17 cellular contexts compared by ENCODE assay signal in the genomic region with DNA sequence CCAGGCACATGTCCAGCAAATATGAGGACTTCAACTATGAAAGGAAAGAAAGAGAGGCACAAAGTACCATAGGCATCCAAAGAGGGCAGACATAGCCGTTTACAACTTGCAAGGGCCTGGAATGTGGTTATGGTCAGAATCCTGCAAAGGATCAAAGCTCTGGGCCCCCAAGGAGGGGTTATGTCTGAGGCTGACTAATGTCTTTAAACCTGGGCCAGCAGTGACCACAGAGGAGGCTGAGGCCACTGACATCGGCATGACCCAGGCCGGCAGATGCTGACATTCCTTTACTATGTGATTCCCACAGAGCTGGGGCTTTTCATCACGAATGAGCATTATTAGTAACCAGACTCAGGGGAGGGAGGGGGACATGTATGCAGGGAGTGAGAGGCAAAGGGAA.
DNase-seq lines count a peak whose midpoint lies in the region; ATAC-seq, FAIRE-seq and TF ChIP-seq lines count a peak whose summit lies in the region.
"Had no signal": no experiment of that assay in that cellular context is flagged by ENCODE, and none has a peak within 500 bp of the region (broad histone marks: within the 10 kb centered on the region; RNA-seq: fewer than 3 reads in every experiment).

No MANE protein-coding gene starts in this region.

- H3F3A ChIP-seq in neural progenitor cell (ENCODE audit: low read depth) = no peaks in the 10 kb centered on the region

- CTCF ChIA-PET in endothelial cell of umbilical vein (lab: Charles Lee) = no interaction called here
- CTCF ChIA-PET in activated CD8-positive, alpha-beta T cell treated with anti-CD3 and anti-CD28 coated beads for 36 hours (lab: Charles Lee) = no interaction called here

- H3K79me2 ChIP-seq in endothelial cell of umbilical vein (ENCODE audit: control insufficient read depth, insufficient read depth, low read length) (no peaks in the 10 kb centered on the region), neural progenitor cell (ENCODE audit: low read depth) (no peaks in the 10 kb centered on the region)

- H3K36me3 Mint-ChIP-seq in neural progenitor cell (no peaks in the 10 kb centered on the region), chondrocyte (ENCODE audit: low read depth) (no peaks in the 10 kb centered on the region)
- no peaks in the 10 kb centered on the region for H3K36me3 Mint-ChIP-seq in activated CD8-positive, alpha-beta T cell treated with anti-CD3 and anti-CD28 coated beads for 36 hours (ENCODE audit: low read depth)
- H3K36me3 Mint-ChIP-seq: mesothelial cell of epicardium, type B pancreatic cell had no signal

- no peak overlapping the region for H2AFZ ChIP-seq in endothelial cell of umbilical vein (ENCODE audit: low read depth, low read length)
- no peak overlapping the region for H2AFZ ChIP-seq in neural progenitor cell (replicated peaks)

- no TSS peak for BruUV-seq in endothelial cell of umbilical vein (replicated peaks; lab: Mats Ljungman, UMichigan)

- intact Hi-C loops in endothelial cell of umbilical vein (cut with micrococcal nuclease) = no loop called here
- intact Hi-C loops in activated CD8-positive, alpha-beta T cell treated with anti-CD3 and anti-CD28 coated beads for 36 hours (cut with micrococcal nuclease) = no loop called here
- intact Hi-C loops in posterior vena cava (cut with DNase I) = no loop called here

- dilution Hi-C loops in endothelial cell of umbilical vein (cut with MboI; ENCODE audit: extremely low pct_ligation_motif_present, low sequenced_read_pairs) = no loop called here

- H3K9ac ChIP-seq in endothelial cell of umbilical vein (replicated peaks; ENCODE audit: extremely low read depth, insufficient read depth, low read length) = no peak overlapping the region
- no peak overlapping the region for H3K9ac ChIP-seq in neural progenitor cell
- H3K9ac ChIP-seq: BLaER1 treated with 17β-estradiol and CSF1 and Interleukin-3, amounts not matched to agents 10 nM and 100 nM had no signal

- TF ChIP-seq POLR2A in endothelial cell of umbilical vein (IDR thresholded peaks at IDR 0.05; ENCODE audit: low read depth, low read length) = no peak

- DNase-seq in AG20443 (ENCODE audit: low spot score) (peak; percentile 92), M059J (ENCODE audit: low read depth) (peak; percentile 100), endothelial cell of umbilical vein (ENCODE audit: low read depth, low spot score) (peak; percentile 3), neural progenitor cell (ENCODE audit: low spot score) (no peak), chondrocyte (ENCODE audit: low spot score) (no peak), posterior vena cava (ENCODE audit: low spot score) (no peak)
- no peak for DNase-seq in activated CD8-positive, alpha-beta T cell treated with anti-CD3 and anti-CD28 coated beads for 36 hours
- DNase-seq in stimulated activated CD4-positive, alpha-beta T cell treated with anti-CD3 and anti-CD28 coated beads, Interleukin-15, amount 100 ng/mL, for 24 hours = no peak
- DNase-seq: activated naive CD4-positive, alpha-beta T cell treated with Interleukin-2 at 50 U/mL for 16 hours; DND-41; esophagus squamous epithelium; NCI-H1930; NCI-H69 had no signal

- H3K4me3 Mint-ChIP-seq in neural progenitor cell = peak overlapping the region; percentile 44
- no peak overlapping the region for H3K4me3 Mint-ChIP-seq in activated CD8-positive, alpha-beta T cell treated with anti-CD3 and anti-CD28 coated beads for 36 hours
- no peak overlapping the region for H3K4me3 Mint-ChIP-seq in chondrocyte (ENCODE audit: unreplicated experiment)
- H3K4me3 Mint-ChIP-seq: mesothelial cell of epicardium, type B pancreatic cell had no signal

- H3K4me3 ChIP-seq in endothelial cell of umbilical vein (replicated peaks in 1 of 3; ENCODE audit: insufficient read depth in 1 of 3, low read depth in 1 of 3, low read length in 3 of 3) = no peak overlapping the region
- H3K4me3 ChIP-seq in neural progenitor cell = no peak overlapping the region
- H3K4me3 ChIP-seq: BLaER1 treated with 17β-estradiol and CSF1 and Interleukin-3, amounts not matched to agents 10 nM and 100 nM; esophagus squamous epithelium had no signal

- POLR2A ChIA-PET in endothelial cell of umbilical vein (lab: Charles Lee) = no interaction called here
- POLR2A ChIA-PET in activated CD8-positive, alpha-beta T cell treated with anti-CD3 and anti-CD28 coated beads for 36 hours (lab: Charles Lee) = no interaction called here

- ATAC-seq in activated CD8-positive, alpha-beta T cell treated with anti-CD3 and anti-CD28 coated beads for 36 hours = no peak

- peak; percentile 21 for FAIRE-seq in endothelial cell of umbilical vein (lab: Jason Lieb, UNC)

- no peaks in the 10 kb centered on the region for H3K9me1 ChIP-seq in endothelial cell of umbilical vein (replicated peaks; ENCODE audit: control insufficient read depth, extremely low read depth, insufficient read depth, low read length)

- H3K4me1 ChIP-seq in endothelial cell of umbilical vein (ENCODE audit: control insufficient read depth, extremely low read depth, insufficient read depth, low read length) = peaks cover 17% of the 10 kb centered on the region
- H3K4me1 ChIP-seq in neural progenitor cell = no peaks in the 10 kb centered on the region

- H3K27me3 Mint-ChIP-seq in neural progenitor cell (ENCODE audit: insufficient read depth, low read depth) = peaks cover 6% of the 10 kb centered on the region
- peaks cover 6% of the 10 kb centered on the region for H3K27me3 Mint-ChIP-seq in activated CD8-positive, alpha-beta T cell treated with anti-CD3 and anti-CD28 coated beads for 36 hours
- H3K27me3 Mint-ChIP-seq in chondrocyte (ENCODE audit: low read depth) = peaks cover 4% of the 10 kb centered on the region
- H3K27me3 Mint-ChIP-seq: type B pancreatic cell had no signal

- H3K27ac Mint-ChIP-seq in neural progenitor cell (no peak overlapping the region), chondrocyte (ENCODE audit: unreplicated experiment) (no peak overlapping the region)
- H3K27ac Mint-ChIP-seq in activated CD8-positive, alpha-beta T cell treated with anti-CD3 and anti-CD28 coated beads for 36 hours = no peak overlapping the region
- H3K27ac Mint-ChIP-seq: mesothelial cell of epicardium, progenitor cell of endocrine pancreas, type B pancreatic cell had no signal

- H3K9me3 ChIP-seq in endothelial cell of umbilical vein (replicated peaks; ENCODE audit: control insufficient read depth, insufficient read depth, low read length) (no peaks in the 10 kb centered on the region), neural progenitor cell (ENCODE audit: low read depth) (no peaks in the 10 kb centered on the region)
- H3K9me3 ChIP-seq: BLaER1 treated with 17β-estradiol and CSF1 and Interleukin-3, amounts not matched to agents 10 nM and 100 nM; esophagus squamous epithelium had no signal

- H3K27me3 ChIP-seq in endothelial cell of umbilical vein (ENCODE audit: control insufficient read depth in 2 of 2, insufficient read depth in 2 of 2, low read length in 2 of 2) (no peaks in the 10 kb centered on the region), neural progenitor cell (no peaks in the 10 kb centered on the region)
- H3K27me3 ChIP-seq: BLaER1 treated with 17β-estradiol and CSF1 and Interleukin-3, amounts not matched to agents 10 nM and 100 nM; esophagus squamous epithelium had no signal

- H3K4me1 Mint-ChIP-seq in neural progenitor cell = peaks cover 11% of the 10 kb centered on the region
- H3K4me1 Mint-ChIP-seq in activated CD8-positive, alpha-beta T cell treated with anti-CD3 and anti-CD28 coated beads for 36 hours (ENCODE audit: low read depth) = no peaks in the 10 kb centered on the region
- peaks cover 17% of the 10 kb centered on the region for H3K4me1 Mint-ChIP-seq in chondrocyte (ENCODE audit: low read depth)

- no peaks in the 10 kb centered on the region for H3K36me3 ChIP-seq in endothelial cell of umbilical vein (ENCODE audit: control insufficient read depth in 2 of 2, extremely low read depth in 1 of 2, insufficient read depth in 2 of 2, low read length in 2 of 2)
- no peaks in the 10 kb centered on the region for H3K36me3 ChIP-seq in neural progenitor cell
- H3K36me3 ChIP-seq: BLaER1 treated with 17β-estradiol and CSF1 and Interleukin-3, amounts not matched to agents 10 nM and 100 nM; esophagus squamous epithelium had no signal

- no peaks in the 10 kb centered on the region for H3K9me3 Mint-ChIP-seq in neural progenitor cell
- peaks cover 1% of the 10 kb centered on the region for H3K9me3 Mint-ChIP-seq in activated CD8-positive, alpha-beta T cell treated with anti-CD3 and anti-CD28 coated beads for 36 hours
- H3K9me3 Mint-ChIP-seq in chondrocyte (ENCODE audit: low read depth) = no peaks in the 10 kb centered on the region
- H3K9me3 Mint-ChIP-seq: mesothelial cell of epicardium, type B pancreatic cell had no signal

- H3K4me2 ChIP-seq in endothelial cell of umbilical vein (ENCODE audit: insufficient read depth, low read length) = no peak overlapping the region
- no peak overlapping the region for H3K4me2 ChIP-seq in neural progenitor cell
- H3K4me2 ChIP-seq: BLaER1 treated with 17β-estradiol and CSF1 and Interleukin-3, amounts not matched to agents 10 nM and 100 nM had no signal

- H4K20me1 ChIP-seq in endothelial cell of umbilical vein (replicated peaks; ENCODE audit: control insufficient read depth, extremely low read depth, insufficient read depth, low read length) (no peaks in the 10 kb centered on the region), neural progenitor cell (ENCODE audit: low read depth) (no peaks in the 10 kb centered on the region)
- H4K20me1 ChIP-seq: BLaER1 treated with 17β-estradiol and CSF1 and Interleukin-3, amounts not matched to agents 10 nM and 100 nM had no signal

- TF ChIP-seq CTCF in endothelial cell of umbilical vein (IDR thresholded peaks at IDR 0.05; ENCODE audit: extremely low read depth in 1 of 2, insufficient read depth in 1 of 2, low read depth in 1 of 2, low read length in 2 of 2) (no peak), neural progenitor cell (IDR thresholded peaks at IDR 0.05) (no peak), chondrocyte (IDR thresholded peaks at IDR 0.05) (no peak)
- no peak for TF ChIP-seq CTCF in activated CD8-positive, alpha-beta T cell treated with anti-CD3 and anti-CD28 coated beads for 36 hours (IDR thresholded peaks at IDR 0.05)

- peak overlapping the region; percentile 20 for H3K27ac ChIP-seq in endothelial cell of umbilical vein (ENCODE audit: insufficient read depth, low read depth, low read length)
- H3K27ac ChIP-seq in neural progenitor cell = no peak overlapping the region
- H3K27ac ChIP-seq: BLaER1 treated with 17β-estradiol and CSF1 and Interleukin-3, amounts not matched to agents 10 nM and 100 nM had no signal

TF ChIP-seq in endothelial cell of umbilical vein, 7 proteins besides CTCF, POLR2A, EP300 and RAD21:
- TF ChIP-seq EZH2 (IDR thresholded peaks at IDR 0.05; ENCODE audit: borderline replicate concordance, low read depth, low read length, severe bottlenecking) = no peak
- no peak for TF ChIP-seq FOS (IDR thresholded peaks at IDR 0.05; ENCODE audit: borderline replicate concordance, insufficient read depth, low read length)
- TF ChIP-seq MYC (IDR thresholded peaks at IDR 0.05; ENCODE audit: low read depth, low read length) = no peak
- no peak for TF ChIP-seq GATA2 (IDR thresholded peaks at IDR 0.05; ENCODE audit: insufficient read depth, insufficient read length, low read depth, low read length)
- TF ChIP-seq POLR2AphosphoS5 (IDR thresholded peaks at IDR 0.05; ENCODE audit: insufficient read depth, low read depth, low read length) = no peak

Comparison
In these comparisons a context has a peak if more than half of its experiments do, and no peak if none do; other contexts are left out.
1. DNase-seq: peak in AG20443 (single experiment), M059J (single experiment) and endothelial cell of umbilical vein (single experiment); none in neural progenitor cell (single experiment), activated CD8-positive, alpha-beta T cell treated with anti-CD3 and anti-CD28 coated beads for 36 hours (single experiment), chondrocyte (single experiment), stimulated activated CD4-positive, alpha-beta T cell treated with anti-CD3 and anti-CD28 coated beads, Interleukin-15, amount 100 ng/mL, for 24 hours (single experiment) and posterior vena cava (single experiment).